In the genomic region with DNA sequence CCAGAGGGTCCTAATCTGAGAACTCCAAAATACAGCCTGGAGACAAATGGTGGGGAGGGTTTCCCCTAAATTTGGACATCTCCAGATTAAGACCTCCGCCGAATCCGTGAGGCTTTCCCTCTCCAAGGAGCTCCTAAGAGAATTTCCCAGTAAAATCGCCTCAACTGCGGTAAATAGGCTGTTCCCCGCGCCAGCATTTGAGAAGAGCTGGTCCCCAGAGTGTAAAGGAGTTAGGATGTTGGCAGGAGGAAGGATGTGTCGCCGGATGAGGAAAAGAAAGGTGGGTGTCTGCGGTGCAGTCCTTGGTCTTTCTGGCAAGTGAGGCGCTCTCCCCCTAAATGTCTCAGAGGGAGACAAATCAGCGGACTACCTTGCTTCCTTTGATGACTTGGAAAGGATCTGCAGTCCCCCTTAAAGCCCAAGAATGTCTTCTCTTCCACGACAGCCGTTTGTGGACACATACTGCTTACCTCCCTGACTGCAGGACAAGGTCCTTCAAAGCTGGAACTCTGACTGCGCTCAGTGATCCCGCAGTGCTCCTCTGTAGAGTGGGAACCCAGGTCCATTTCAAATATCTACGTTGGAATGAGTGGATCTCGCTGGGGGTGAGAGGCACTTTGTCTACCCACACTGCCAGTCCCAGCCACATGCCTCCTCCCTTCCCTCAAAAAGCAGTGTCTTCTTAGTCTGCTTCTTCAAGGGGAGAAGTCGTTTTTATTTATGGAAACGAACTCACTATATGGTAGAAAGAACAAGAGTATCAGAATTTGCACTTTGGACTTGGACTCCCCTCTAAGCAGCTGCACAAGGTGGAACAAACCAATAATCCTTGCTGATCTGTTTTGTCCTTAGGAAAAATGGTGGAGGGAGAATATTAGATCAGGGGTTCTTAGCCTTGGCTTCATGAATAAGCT, we compare ENCODE assay signal across 8 cellular contexts. TPM values are rescaled to one million over a fixed set of nuclear protein-coding genes. Genes with fewer than 3 reads are reported as not detected.
DNase-seq lines count a peak whose midpoint lies in the region; ATAC-seq, FAIRE-seq and TF ChIP-seq lines count a peak whose summit lies in the region.

No MANE protein-coding gene starts in this region.

- no peak for TF ChIP-seq EP300 in A549 (IDR thresholded peaks at IDR 0.05)

- peak overlapping the region; percentile 77 for H3K9ac ChIP-seq in HCT116 (ENCODE audit: low read length)

- no peak overlapping the region for H2AFZ ChIP-seq in HCT116 (ENCODE audit: low read depth, low read length, poor library complexity, severe bottlenecking)

- H4K20me1 ChIP-seq in HCT116 (ENCODE audit: insufficient read depth), result no peaks in the 10 kb centered on the region

- POLR2A ChIA-PET in A549 (lab: Yijun Ruan, JAX) (interaction anchor here (0.6 to 1.1 kb wide), 2 partner anchors 16 to 51 kb away, joined by 3 to 6 read pairs; no protein-coding TSS in a partner anchor), HCT116 (lab: Charles Lee) (no interaction called here)

- H3K9me3 ChIP-seq in A549 (no peaks in the 10 kb centered on the region), HCT116 (ENCODE audit: control insufficient read depth in 1 of 2, insufficient read depth in 1 of 2, low read depth in 1 of 2, low read length in 2 of 2) (no peaks in the 10 kb centered on the region), muscle layer of duodenum (ENCODE audit: control insufficient read depth in 1 of 2, low read length in 2 of 2) (no peaks in the 10 kb centered on the region)

- H3K4me2 ChIP-seq in A549 (peak overlapping the region; percentile 98), HCT116 (ENCODE audit: low read length) (peak overlapping the region; percentile 97)

- H3K4me3 ChIP-seq in A549 (peak overlapping the region; percentile 91), HCT116 (replicated peaks in 1 of 2; ENCODE audit: low read depth in 1 of 2, low read length in 2 of 2) (peak overlapping the region; percentile 73 to 75; a peak in 3 of 4 replicates), cardiac fibroblast (replicated peaks in 1 of 2; ENCODE audit: low read depth in 2 of 2, low read length in 2 of 2) (peak overlapping the region; percentile 35 to 90), muscle layer of duodenum (ENCODE audit: low read depth in 1 of 2, low read length in 2 of 2) (peak overlapping the region; percentile 19 to 63)

- ATAC-seq in A549, result no peak
- ATAC-seq in HCT116, result no peak
- no peak for ATAC-seq in HG03460 (IDR thresholded peaks at IDR 0.05; ENCODE audit: unreplicated experiment)
- ATAC-seq in HG02763 (IDR thresholded peaks at IDR 0.05; ENCODE audit: unreplicated experiment), result no peak

- BruUV-seq in HCT116 (replicated peaks; lab: Mats Ljungman, UMichigan), result TSS peak; percentile 59

- H3K79me2 ChIP-seq in HCT116 (ENCODE audit: insufficient read depth, low read length), result peaks cover 34% of the 10 kb centered on the region

- CTCF ChIA-PET in A549 (lab: Yijun Ruan, JAX) (interaction anchor here (1.5 to 1.8 kb wide), 2 partner anchors 12 to 22 kb away, joined by 4 to 8 read pairs; no protein-coding TSS in a partner anchor), HCT116 (lab: Charles Lee) (no interaction called here)

- H3K27ac ChIP-seq in A549, result peak overlapping the region; percentile 85 to 99
- H3K27ac ChIP-seq in HCT116 (ENCODE audit: low read depth, low read length), result peak overlapping the region; percentile 77; the same call in 1 of the 2 replicates
- H3K27ac ChIP-seq in muscle layer of duodenum (ENCODE audit: low read length), result no peak overlapping the region

- intact Hi-C loops in HCT116 (cut with micrococcal nuclease), result no loop called here

- no peaks in the 10 kb centered on the region for H3K9me2 ChIP-seq in HCT116 (ENCODE audit: insufficient read depth)

- DNase-seq in A549 (ENCODE audit: low read depth in 1 of 2, low spot score in 1 of 2), result no peak
- DNase-seq in HCT116 (ENCODE audit: low read depth, low spot score), result no peak
- no peak for DNase-seq in cardiac fibroblast (ENCODE audit: low read depth in 2 of 2)
- DNase-seq in NCI-H526 treated with DMSO at 0.1 percent for 48 hours (lab: John Stamatoyannopoulos, UW), result no peak
- no peak for DNase-seq in pons (ENCODE audit: low spot score)

- no peak for TF ChIP-seq RAD21 in A549 (conservative IDR thresholded peaks at IDR 0.05 in 1 of 2, IDR thresholded peaks at IDR 0.05 in 1 of 2)
- TF ChIP-seq RAD21 in HCT116 (IDR thresholded peaks at IDR 0.05; ENCODE audit: low read depth), result no peak

- TF ChIP-seq POLR2A in A549 (IDR thresholded peaks at IDR 0.05; ENCODE audit: low read length) (no peak), HCT116 (IDR thresholded peaks at IDR 0.05; ENCODE audit: borderline replicate concordance, extremely low read depth, insufficient read depth, insufficient read length) (no peak)

- H3K36me3 ChIP-seq in HCT116 (ENCODE audit: control insufficient read depth in 1 of 2, insufficient read depth in 2 of 2, low read length in 2 of 2) (no peaks in the 10 kb centered on the region), muscle layer of duodenum (ENCODE audit: control insufficient read depth in 1 of 2, insufficient read depth in 2 of 2, low read length in 2 of 2) (no peaks in the 10 kb centered on the region)

- TF ChIP-seq CTCF in A549 (IDR thresholded peaks at IDR 0.05) (no peak), HCT116 (IDR thresholded peaks at IDR 0.05 in 2 of 3, conservative IDR thresholded peaks at IDR 0.05 in 1 of 3; ENCODE audit: borderline replicate concordance in 1 of 3, insufficient read depth in 1 of 3, low read depth in 2 of 3, low read length in 2 of 3) (no peak), cardiac fibroblast (IDR thresholded peaks at IDR 0.05; ENCODE audit: low read depth, low read length) (no peak)

- FAIRE-seq in A549 (lab: Jason Lieb, UNC), result no peak

- no peaks in the 10 kb centered on the region for H3K27me3 ChIP-seq in HCT116 (ENCODE audit: insufficient read depth, low read length)
- no peaks in the 10 kb centered on the region for H3K27me3 ChIP-seq in muscle layer of duodenum (ENCODE audit: low read depth, low read length)

- 81% methylated on average over 20 of the region's 20 CpGs for WGBS in A549 (ENCODE audit: missing lambda C conversion rate)

- H3K4me1 ChIP-seq in A549 (peaks cover 25% of the 10 kb centered on the region), HCT116 (ENCODE audit: control insufficient read depth in 1 of 2, insufficient read depth in 2 of 2, low read length in 2 of 2) (peaks cover 9 to 26% of the 10 kb centered on the region in 2 experiments; a peak in 3 of 4 replicates), muscle layer of duodenum (ENCODE audit: control insufficient read depth in 1 of 2, insufficient read depth in 2 of 2, low read length in 2 of 2) (peaks cover 13 to 39% of the 10 kb centered on the region in 2 donors)

- RAD21 ChIA-PET in HCT116 (lab: Charles Lee; ENCODE audit: low non-redundant PET in 1 of 2, low total read pairs in 2 of 2, uncharacterized antibody in 2 of 2, unreplicated experiment in 2 of 2), result no interaction called here

TF ChIP-seq in A549, 52 proteins besides CTCF, POLR2A, EP300 and RAD21 (continues in another document):
- TF ChIP-seq MAZ (IDR thresholded peaks at IDR 0.05; ENCODE audit: borderline replicate concordance, low read depth, low read length), result no peak
- TF ChIP-seq, protein P1, sequence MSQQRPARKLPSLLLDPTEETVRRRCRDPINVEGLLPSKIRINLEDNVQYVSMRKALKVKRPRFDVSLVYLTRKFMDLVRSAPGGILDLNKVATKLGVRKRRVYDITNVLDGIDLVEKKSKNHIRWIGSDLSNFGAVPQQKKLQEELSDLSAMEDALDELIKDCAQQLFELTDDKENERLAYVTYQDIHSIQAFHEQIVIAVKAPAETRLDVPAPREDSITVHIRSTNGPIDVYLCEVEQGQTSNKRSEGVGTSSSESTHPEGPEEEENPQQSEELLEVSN (IDR thresholded peaks at IDR 0.05; ENCODE audit: borderline replicate concordance, low read depth), result no peak
- TF ChIP-seq SMC3 (IDR thresholded peaks at IDR 0.05), result no peak
- TF ChIP-seq JUN (IDR thresholded peaks at IDR 0.05), result no peak
- no peak for TF ChIP-seq MYC (IDR thresholded peaks at IDR 0.05; ENCODE audit: borderline replicate concordance, low read length)
- TF ChIP-seq HEYL (CRISPR knock-in tag; IDR thresholded peaks at IDR 0.05), result no peak

TF ChIP-seq in HCT116, 20 proteins besides CTCF, POLR2A, EP300 and RAD21 (continues in another document):
- TF ChIP-seq, protein P2, sequence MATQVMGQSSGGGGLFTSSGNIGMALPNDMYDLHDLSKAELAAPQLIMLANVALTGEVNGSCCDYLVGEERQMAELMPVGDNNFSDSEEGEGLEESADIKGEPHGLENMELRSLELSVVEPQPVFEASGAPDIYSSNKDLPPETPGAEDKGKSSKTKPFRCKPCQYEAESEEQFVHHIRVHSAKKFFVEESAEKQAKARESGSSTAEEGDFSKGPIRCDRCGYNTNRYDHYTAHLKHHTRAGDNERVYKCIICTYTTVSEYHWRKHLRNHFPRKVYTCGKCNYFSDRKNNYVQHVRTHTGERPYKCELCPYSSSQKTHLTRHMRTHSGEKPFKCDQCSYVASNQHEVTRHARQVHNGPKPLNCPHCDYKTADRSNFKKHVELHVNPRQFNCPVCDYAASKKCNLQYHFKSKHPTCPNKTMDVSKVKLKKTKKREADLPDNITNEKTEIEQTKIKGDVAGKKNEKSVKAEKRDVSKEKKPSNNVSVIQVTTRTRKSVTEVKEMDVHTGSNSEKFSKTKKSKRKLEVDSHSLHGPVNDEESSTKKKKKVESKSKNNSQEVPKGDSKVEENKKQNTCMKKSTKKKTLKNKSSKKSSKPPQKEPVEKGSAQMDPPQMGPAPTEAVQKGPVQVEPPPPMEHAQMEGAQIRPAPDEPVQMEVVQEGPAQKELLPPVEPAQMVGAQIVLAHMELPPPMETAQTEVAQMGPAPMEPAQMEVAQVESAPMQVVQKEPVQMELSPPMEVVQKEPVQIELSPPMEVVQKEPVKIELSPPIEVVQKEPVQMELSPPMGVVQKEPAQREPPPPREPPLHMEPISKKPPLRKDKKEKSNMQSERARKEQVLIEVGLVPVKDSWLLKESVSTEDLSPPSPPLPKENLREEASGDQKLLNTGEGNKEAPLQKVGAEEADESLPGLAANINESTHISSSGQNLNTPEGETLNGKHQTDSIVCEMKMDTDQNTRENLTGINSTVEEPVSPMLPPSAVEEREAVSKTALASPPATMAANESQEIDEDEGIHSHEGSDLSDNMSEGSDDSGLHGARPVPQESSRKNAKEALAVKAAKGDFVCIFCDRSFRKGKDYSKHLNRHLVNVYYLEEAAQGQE (IDR thresholded peaks at IDR 0.05; ENCODE audit: low read depth), result no peak
- TF ChIP-seq YY1 (IDR thresholded peaks at IDR 0.05; ENCODE audit: extremely low read depth, insufficient replicate concordance, low read depth, low read length) (no peak), EZH2 (IDR thresholded peaks at IDR 0.05) (no peak), ELF1 (IDR thresholded peaks at IDR 0.05; ENCODE audit: borderline replicate concordance, low read depth) (no peak), ZNF274 (IDR thresholded peaks at IDR 0.05; ENCODE audit: low read depth, low read length) (no peak)

RNA-seq across cellular contexts. Expression of a gene that starts 1.0 kb away (rescaled TPM):
- 17.0 and 23.3 TPM in 2 replicates for polyA plus RNA-seq in A549 (2011; rRNA removed)
- 25.8 and 30.8 TPM in 2 replicates for polyA plus RNA-seq in A549 (2012; cell fraction: cytosol; rRNA removed)
- 60.4 and 73.8 TPM in 2 replicates for polyA plus RNA-seq in A549 (2012; cell fraction: nucleus; rRNA removed)
- polyA plus RNA-seq in A549 (2017; fragmentation: RNase III; extraction: RNeasy Plus Mini Kit Qiagen cat#74134 plus additional on column Dnase treatment), result 28.0 to 30.9 TPM (median 29.4 TPM) in 3 replicates
- 36.7 and 38.4 TPM in 2 replicates for polyA minus RNA-seq in A549 (2011; rRNA and poly(A)+ RNA removed)
- total RNA-seq in HCT116 (2021; ENCODE audit: unreplicated experiment), result 44.8 TPM
- polyA plus RNA-seq in HCT116 (2012), result 39.1 and 44.3 TPM in 2 replicates

Comparison
In these comparisons a context has a peak if more than half of its experiments do, and no peak if none do; other contexts are left out.
1. H3K4me3 ChIP-seq: peak in every context shown above with its lines; median percentile 91 in A549; 74 in HCT116; 62 in cardiac fibroblast; 41 in muscle layer of duodenum.